ENCODE assay signal across 14 cellular contexts in the genomic region with DNA sequence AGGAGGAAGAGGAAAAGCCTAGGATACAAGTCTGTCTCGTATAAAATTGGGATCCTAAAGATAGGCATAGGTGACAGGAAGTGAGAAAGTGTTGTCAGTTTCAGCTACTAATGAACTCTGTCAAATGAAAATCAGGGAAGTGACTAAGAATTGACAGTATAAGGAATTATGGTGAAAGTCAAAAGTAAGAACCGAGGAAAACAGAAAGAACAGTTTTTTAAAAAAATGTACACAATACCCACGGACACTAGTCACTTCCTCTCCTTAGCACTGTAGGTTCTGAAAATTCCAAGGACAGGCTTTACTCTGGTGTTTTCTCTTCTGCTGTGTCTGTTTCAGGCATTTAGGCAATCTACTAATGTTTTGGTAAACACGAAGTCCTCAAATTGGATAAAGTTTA. TPM values are rescaled to one million over a fixed set of nuclear protein-coding genes. Genes with fewer than 3 reads are reported as not detected.
A peak's percentile ranks its signal among the peaks of the same experiment; 100 is the strongest.
DNase-seq lines count a peak whose midpoint lies in the region; ATAC-seq, FAIRE-seq and TF ChIP-seq lines count a peak whose summit lies in the region.
"Had no signal": no experiment of that assay in that cellular context is flagged by ENCODE, and none has a peak within 500 bp of the region (broad histone marks: within the 10 kb centered on the region; RNA-seq: fewer than 3 reads in every experiment).

No MANE protein-coding gene starts in this region.

- H3K27ac Mint-ChIP-seq in activated T-helper 17 cell treated with anti-CD3 and anti-CD28 coated beads, Interleukin-2, amount 50 U/mL, for 72 hours, result peak overlapping the region; percentile 1
- H3K27ac Mint-ChIP-seq: memory B cell had no signal

- peaks cover 75% of the 10 kb centered on the region for H3K36me3 Mint-ChIP-seq in activated T-helper 17 cell treated with anti-CD3 and anti-CD28 coated beads, Interleukin-2, amount 50 U/mL, for 72 hours (ENCODE audit: low read depth)

- intact Hi-C loops in pancreas (cut with DNase I), result no loop called here

- no peak for TF ChIP-seq CTCF in foreskin fibroblast (IDR thresholded peaks at IDR 0.05; ENCODE audit: low read depth, low read length)
- TF ChIP-seq CTCF in pancreas (IDR thresholded peaks at IDR 0.05), result no peak

- no peaks in the 10 kb centered on the region for H3K27me3 ChIP-seq in ACC112 (ENCODE audit: insufficient read depth, low read length)
- no peaks in the 10 kb centered on the region for H3K27me3 ChIP-seq in pancreas
- H3K27me3 ChIP-seq: cardiac muscle cell had no signal

- no peaks in the 10 kb centered on the region for H3K9me3 Mint-ChIP-seq in activated T-helper 17 cell treated with anti-CD3 and anti-CD28 coated beads, Interleukin-2, amount 50 U/mL, for 72 hours
- H3K9me3 Mint-ChIP-seq: CD4-positive, alpha-beta memory T cell; memory B cell had no signal

- no peaks in the 10 kb centered on the region for H3K27me3 Mint-ChIP-seq in activated T-helper 17 cell treated with anti-CD3 and anti-CD28 coated beads, Interleukin-2, amount 50 U/mL, for 72 hours
- H3K27me3 Mint-ChIP-seq: CD4-positive, alpha-beta memory T cell; memory B cell had no signal

- H3K4me3 ChIP-seq in ACC112 (ENCODE audit: low read depth, low read length), result peak overlapping the region; percentile 39
- H3K4me3 ChIP-seq in foreskin fibroblast (ENCODE audit: low read depth in 1 of 2, low read length in 2 of 2), result no peak overlapping the region
- no peak overlapping the region for H3K4me3 ChIP-seq in pancreas
- H3K4me3 ChIP-seq: cardiac muscle cell had no signal

- FAIRE-seq in pancreas (lab: Jason Lieb, UNC), result no peak

- peaks cover 17% of the 10 kb centered on the region for H3K4me1 ChIP-seq in ACC112 (ENCODE audit: control insufficient read depth, insufficient read depth, low read length, unreplicated experiment)
- H3K4me1 ChIP-seq in pancreas, result no peaks in the 10 kb centered on the region

- H3K27ac ChIP-seq in ACC112 (ENCODE audit: low read depth, low read length), result peak overlapping the region; percentile 71
- no peak overlapping the region for H3K27ac ChIP-seq in pancreas
- H3K27ac ChIP-seq: cardiac muscle cell had no signal

- no peak overlapping the region for H3K4me3 Mint-ChIP-seq in activated T-helper 17 cell treated with anti-CD3 and anti-CD28 coated beads, Interleukin-2, amount 50 U/mL, for 72 hours
- H3K4me3 Mint-ChIP-seq: CD4-positive, alpha-beta memory T cell; memory B cell had no signal

- ATAC-seq in activated T-helper 17 cell treated with anti-CD3 and anti-CD28 coated beads, Interleukin-2, amount 50 U/mL, for 72 hours (replicated peaks), result peak; percentile 59
- ATAC-seq in GM18858 (IDR thresholded peaks at IDR 0.05; ENCODE audit: unreplicated experiment) (no peak), pancreas (no peak)
- ATAC-seq: right cardiac atrium had no signal

- WGBS in pancreas, 2 donors, result 68% methylated on average over 4 of the region's 4 CpGs

- no peaks in the 10 kb centered on the region for H3K4me1 Mint-ChIP-seq in activated T-helper 17 cell treated with anti-CD3 and anti-CD28 coated beads, Interleukin-2, amount 50 U/mL, for 72 hours
- H3K4me1 Mint-ChIP-seq: memory B cell had no signal

- H3K36me3 ChIP-seq in ACC112 (ENCODE audit: insufficient read depth, low read length) (peaks cover 9% of the 10 kb centered on the region; the same call in 1 of the 2 replicates), pancreas (no peaks in the 10 kb centered on the region)

- H3K9me3 ChIP-seq in pancreas, result no peaks in the 10 kb centered on the region

- DNase-seq in HCEC 1CT (peak; percentile 67), foreskin fibroblast (peak; percentile 21), GM19238 (ENCODE audit: insufficient read length, low spot score) (no peak), NK-92 (lab: John Stamatoyannopoulos, UW; ENCODE audit: unreplicated experiment) (no peak), pancreas (no peak)
- DNase-seq: CD4-positive, alpha-beta memory T cell; head of caudate nucleus; NCI-H2227 treated with DMSO at 0.1 percent for 48 hours; right cardiac atrium had no signal

- H3K79me2 ChIP-seq in ACC112 (ENCODE audit: control insufficient read depth, insufficient read depth, low read length, unreplicated experiment), result no peaks in the 10 kb centered on the region

- H2AFZ ChIP-seq in ACC112 (ENCODE audit: low read length, unreplicated experiment), result no peak overlapping the region

RNA-seq across cellular contexts. Expression of a gene that starts 42.3 kb away (rescaled TPM):
- 10 to 100 TPM; 31.2 to 45.9 TPM for total RNA-seq in activated T-helper 17 cell treated with anti-CD3 and anti-CD28 coated beads, Interleukin-2, amount 50 U/mL, for 72 hours
- total RNA-seq in pancreas, result 10 to 100 TPM; 12.8 to 23.4 (median 18.1) TPM
- polyA plus RNA-seq in pancreas, result 10 to 100 TPM in 1 of 2 donors, 1 to 10 TPM in 1; 3.6 to 11.8 TPM

Comparison
In these comparisons a context has a peak if more than half of its experiments do, and no peak if none do; other contexts are left out.
1. DNase-seq: peak in HCEC 1CT (single experiment) and foreskin fibroblast (2 of 2); none in GM19238 (single experiment), NK-92 (single experiment) and pancreas (0 of 6).